ENCODE assay signal across 8 cellular contexts in the genomic region with DNA sequence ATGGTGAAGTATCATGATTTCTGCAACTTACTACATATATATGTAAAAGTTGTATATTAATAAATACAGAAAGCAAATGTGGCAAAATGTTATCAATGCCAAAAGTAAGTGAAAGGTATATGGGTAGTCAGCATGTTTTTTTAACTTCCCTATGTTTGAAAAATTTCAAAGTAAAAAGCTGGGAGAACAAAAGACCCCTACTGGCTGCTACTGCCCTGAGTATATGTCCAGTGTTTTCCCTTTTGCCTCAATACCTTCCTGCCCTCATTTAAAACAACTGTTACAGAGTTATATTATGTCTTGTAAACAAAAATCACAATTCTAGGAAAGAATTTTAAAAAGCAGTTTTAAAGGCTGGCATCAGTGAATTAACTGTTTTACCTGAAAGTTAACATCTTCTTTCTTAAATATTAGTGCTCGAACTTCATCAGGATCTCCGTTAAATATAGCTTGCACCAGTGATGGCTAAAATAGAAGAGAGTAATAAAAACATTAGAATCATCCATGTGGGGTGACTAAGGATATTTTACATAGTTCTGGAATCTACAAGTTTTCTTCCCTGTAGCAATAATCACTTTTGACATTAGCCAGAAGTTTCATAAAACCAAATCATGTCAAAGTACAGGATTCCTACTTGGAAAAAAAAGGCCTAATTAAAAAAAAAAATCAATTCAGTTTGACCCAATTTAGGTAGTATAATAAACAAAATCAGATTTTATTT. TPM values are rescaled to one million over a fixed set of nuclear protein-coding genes. Genes with fewer than 3 reads are reported as not detected.
DNase-seq lines count a peak whose midpoint lies in the region; ATAC-seq, FAIRE-seq and TF ChIP-seq lines count a peak whose summit lies in the region.

No MANE protein-coding gene starts in this region.

- peaks cover 35% of the 10 kb centered on the region for H3F3A ChIP-seq in PC-9 (ENCODE audit: insufficient read depth, low read depth)

- TF ChIP-seq CTCF in PC-9 (conservative IDR thresholded peaks at IDR 0.05) (no peak), gastrocnemius medialis (IDR thresholded peaks at IDR 0.05 in 4 of 5, conservative IDR thresholded peaks at IDR 0.05 in 1 of 5) (peak in 3 of 5 experiments; percentile 12 to 28 (median 21)), GM13977 (IDR thresholded peaks at IDR 0.05; ENCODE audit: extremely low read depth, insufficient read depth, missing control alignments) (no peak)

- H3K4me3 ChIP-seq in PC-9 (peak overlapping the region; percentile 60), gastrocnemius medialis (peak overlapping the region; percentile 53 to 60 (median 58))

- POLR2A ChIA-PET in PC-9 (lab: Charles Lee; ENCODE audit: unreplicated experiment): interaction anchor here (0.6 kb wide), 1 partner anchor 19 kb away, joined by 3 read pairs; no protein-coding TSS in a partner anchor

- no peaks in the 10 kb centered on the region for H3K27me3 Mint-ChIP-seq in effector memory CD8-positive, alpha-beta T cell

- H3K27ac ChIP-seq in PC-9: peak overlapping the region; percentile 92
- H3K27ac ChIP-seq in gastrocnemius medialis: peak overlapping the region; percentile 87 to 93 (median 90)

- H3K27me3 ChIP-seq in PC-9 (ENCODE audit: insufficient read depth, low read depth) (no peaks in the 10 kb centered on the region), gastrocnemius medialis (no peaks in the 10 kb centered on the region)

- H2AFZ ChIP-seq in PC-9: no peak overlapping the region

- peaks cover 91% of the 10 kb centered on the region for H3K79me2 ChIP-seq in PC-9 (ENCODE audit: low read depth)

- in situ Hi-C loops in gastrocnemius medialis (cut with MboI; ENCODE audit: low sequenced_read_pairs in 4 of 4) (no loop called here), GM13977 (cut with MboI; ENCODE audit: low pct_unique_long_range_greater_than_20kb, low sequenced_read_pairs, unreplicated experiment) (no loop called here)

- peaks cover 41 to 64% of the 10 kb centered on the region in 2 donors for H3K4me1 Mint-ChIP-seq in effector memory CD8-positive, alpha-beta T cell (ENCODE audit: low read depth in 2 of 2)

- H3K36me3 Mint-ChIP-seq in effector memory CD8-positive, alpha-beta T cell (ENCODE audit: insufficient read depth): peaks cover 37% of the 10 kb centered on the region

- H3K9me3 Mint-ChIP-seq in effector memory CD8-positive, alpha-beta T cell: no peaks in the 10 kb centered on the region

- peak overlapping the region; percentile 89 to 96 for H3K27ac Mint-ChIP-seq in effector memory CD8-positive, alpha-beta T cell

- H3K9me2 ChIP-seq in PC-9 (ENCODE audit: insufficient read depth): no peaks in the 10 kb centered on the region

- H3K9me3 ChIP-seq in PC-9 (ENCODE audit: insufficient read depth, low read depth): peaks cover 5% of the 10 kb centered on the region; the same call in 1 of the 2 replicates
- H3K9me3 ChIP-seq in gastrocnemius medialis: no peaks in the 10 kb centered on the region

- H3K4me1 ChIP-seq in PC-9 (replicated peaks; ENCODE audit: insufficient read depth) (peaks cover 77% of the 10 kb centered on the region), gastrocnemius medialis (peaks cover 33 to 50% of the 10 kb centered on the region in 2 donors)

- H3K4me2 ChIP-seq in PC-9: peak overlapping the region; percentile 99

- CTCF ChIA-PET in PC-9 (lab: Charles Lee): interaction anchor here (0.5 kb wide), 1 partner anchor 161 kb away, joined by 3 read pairs; no protein-coding TSS in a partner anchor

- H3K36me3 ChIP-seq in PC-9 (ENCODE audit: low read depth): peaks cover 37% of the 10 kb centered on the region
- H3K36me3 ChIP-seq in gastrocnemius medialis: no peaks in the 10 kb centered on the region

- TSS peak; percentile 0 for BruUV-seq in PC-9 (replicated peaks; lab: Mats Ljungman, UMichigan)

- intact Hi-C loops in PC-9 (cut with micrococcal nuclease; ENCODE audit: unreplicated experiment) (loop anchor here (10.0 kb wide), 1 partner anchor 190 kb away; a partner anchor contains a TSS), gastrocnemius medialis (cut with DNase I; ENCODE audit: low total_unique reads) (no loop called here)

- ATAC-seq in effector memory CD8-positive, alpha-beta T cell (replicated peaks): no peak
- no peak for ATAC-seq in gastrocnemius medialis
- no peak for ATAC-seq in GM21526 (IDR thresholded peaks at IDR 0.05; ENCODE audit: low FRiP score, unreplicated experiment)
- ATAC-seq in esophagus mucosa: no peak

- H4K20me1 ChIP-seq in PC-9 (ENCODE audit: insufficient read depth): no peaks in the 10 kb centered on the region

- TF ChIP-seq POLR2A in gastrocnemius medialis (IDR thresholded peaks at IDR 0.05): no peak

- H3K4me3 Mint-ChIP-seq in effector memory CD8-positive, alpha-beta T cell: peak overlapping the region; percentile 82 to 84

- peak; percentile 57 for FAIRE-seq in G401.6 (lab: Jason Lieb, UNC)

- DNase-seq in PC-9 (no peak), gastrocnemius medialis (no peak), GM13977 (ENCODE audit: low spot score) (no peak), NCI-H187 treated with DMSO at 0.1 percent for 48 hours (lab: John Stamatoyannopoulos, UW) (no peak)
- no peak for DNase-seq in effector memory CD8-positive, alpha-beta T cell

RNA-seq across cellular contexts. Expression of a gene that starts 2.8 kb away (rescaled TPM):
- total RNA-seq in PC-9 (2021) (59.7 and 82.6 TPM in 2 replicates), gastrocnemius medialis (100 to 1,000 TPM in 2 of 4 donors, 10 to 100 TPM in 2; 97.1 to 121 (median 105) TPM), esophagus mucosa (29.2 TPM)

Comparison
In these comparisons a context has a peak if more than half of its experiments do, and no peak if none do; other contexts are left out.
1. CTCF ChIP-seq: peak in gastrocnemius medialis (3 of 5); none in PC-9 (single experiment) and GM13977 (single experiment).